In the genomic region with DNA sequence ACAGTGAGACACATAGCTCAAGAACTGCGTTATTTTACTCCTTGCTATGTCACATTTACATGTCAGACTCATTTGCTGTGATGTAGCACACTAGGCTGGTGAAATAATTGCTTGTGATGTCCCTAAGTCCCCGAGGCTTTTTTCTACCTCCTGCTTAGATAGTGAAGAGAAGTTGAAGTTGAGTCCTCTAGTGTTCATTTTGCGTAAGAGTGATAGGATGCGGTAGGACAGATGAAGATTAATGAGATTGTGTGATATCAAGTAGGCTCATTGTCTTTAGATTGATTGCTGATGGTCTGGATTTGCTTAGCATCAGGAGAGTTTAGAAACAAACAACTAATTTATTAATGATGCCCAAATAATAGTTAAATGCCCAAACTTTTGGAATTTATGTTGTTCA, we compare ENCODE assay signal across 10 cellular contexts.
DNase-seq lines count a peak whose midpoint lies in the region; ATAC-seq and TF ChIP-seq lines count a peak whose summit lies in the region.
"Had no signal": no experiment of that assay in that cellular context is flagged by ENCODE, and none has a peak within 500 bp of the region (broad histone marks: within the 10 kb centered on the region; RNA-seq: fewer than 3 reads in every experiment).

No MANE protein-coding gene starts in this region.

- CTCF ChIA-PET in OCI-LY7 (lab: Charles Lee; ENCODE audit: unreplicated experiment), result no interaction called here

- POLR2A ChIA-PET in OCI-LY7 (lab: Charles Lee), result no interaction called here

- intact Hi-C loops in OCI-LY7 (cut with micrococcal nuclease; ENCODE audit: unreplicated experiment), result no loop called here

- H3K9me3 ChIP-seq in OCI-LY7 (ENCODE audit: low read length), result no peaks in the 10 kb centered on the region
- H3K9me3 ChIP-seq: uterus had no signal

- no peaks in the 10 kb centered on the region for H3K9me2 ChIP-seq in OCI-LY7 (ENCODE audit: insufficient read depth, low read length)

- no peaks in the 10 kb centered on the region for H4K20me1 ChIP-seq in OCI-LY7 (ENCODE audit: insufficient read depth, low read length)

- no peaks in the 10 kb centered on the region for H3K79me2 ChIP-seq in OCI-LY7 (ENCODE audit: insufficient read depth, low read depth, low read length)

- ATAC-seq in HG03457 (IDR thresholded peaks at IDR 0.05; ENCODE audit: unreplicated experiment), result no peak
- ATAC-seq: activated CD4-positive, alpha-beta T cell treated with anti-CD3 and anti-CD28 coated beads for 36 hours had no signal

- no peak overlapping the region for H2AFZ ChIP-seq in OCI-LY7 (ENCODE audit: low read length)

- no peak overlapping the region for H3K27ac ChIP-seq in OCI-LY7 (ENCODE audit: low read depth, low read length, poor library complexity, severe bottlenecking)
- H3K27ac ChIP-seq: uterus had no signal

- TF ChIP-seq CTCF in HFF-Myc (IDR thresholded peaks at IDR 0.05; ENCODE audit: low read depth, low read length, missing control alignments) (peak; percentile 27), OCI-LY7 (conservative IDR thresholded peaks at IDR 0.05; ENCODE audit: low read length) (peak; percentile 65), fibroblast of the aortic adventitia (IDR thresholded peaks at IDR 0.05; ENCODE audit: insufficient read depth, low read length) (peak; percentile 8)

- H3K4me3 ChIP-seq in HFF-Myc (replicated peaks; ENCODE audit: low read depth, low read length), result no peak overlapping the region
- no peak overlapping the region for H3K4me3 ChIP-seq in OCI-LY7 (ENCODE audit: low read depth, low read length, poor library complexity, severe bottlenecking)
- no peak overlapping the region for H3K4me3 ChIP-seq in fibroblast of the aortic adventitia (ENCODE audit: low read depth, low read length)
- H3K4me3 ChIP-seq: uterus had no signal

- peak; percentile 30 for DNase-seq in A172 (ENCODE audit: low spot score)
- DNase-seq in HFF-Myc (ENCODE audit: extremely low read depth, low read depth), result no peak
- DNase-seq in OCI-LY7 (ENCODE audit: low spot score), result peak; percentile 4
- DNase-seq in fibroblast of the aortic adventitia (ENCODE audit: low read depth), result no peak
- no peak for DNase-seq in activated CD4-positive, alpha-beta T cell treated with anti-CD3 and anti-CD28 coated beads, Interleukin-2, amount 50 U/mL, for 48 hours
- no peak for DNase-seq in stimulated activated CD4-positive, alpha-beta T cell treated with anti-CD3 and anti-CD28 coated beads, Interleukin-12 subunit alpha, Interleukin-12 subunit beta, amount 100 ng/mL, for 4 hours
- no peak for DNase-seq in NCI-H446 (lab: John Stamatoyannopoulos, UW)
- DNase-seq: activated CD4-positive, alpha-beta T cell treated with anti-CD3 and anti-CD28 coated beads for 36 hours; uterus had no signal

- no TSS peak for BruUV-seq in OCI-LY7 (replicated peaks; lab: Mats Ljungman, UMichigan)

- H3K36me3 ChIP-seq in OCI-LY7 (ENCODE audit: insufficient read depth, low read length), result peaks cover 15% of the 10 kb centered on the region
- H3K36me3 ChIP-seq: uterus had no signal

- H3K4me1 ChIP-seq in OCI-LY7 (ENCODE audit: insufficient read depth, low read length, poor library complexity, severe bottlenecking), result no peaks in the 10 kb centered on the region
- H3K4me1 ChIP-seq: uterus had no signal

- H3K4me2 ChIP-seq in OCI-LY7 (ENCODE audit: low read length), result no peak overlapping the region

Comparison
In these comparisons a context has a peak if more than half of its experiments do, and no peak if none do; other contexts are left out.
1. DNase-seq: peak in A172 (single experiment) and OCI-LY7 (single experiment); none in HFF-Myc (single experiment), fibroblast of the aortic adventitia (single experiment), activated CD4-positive, alpha-beta T cell treated with anti-CD3 and anti-CD28 coated beads, Interleukin-2, amount 50 U/mL, for 48 hours (0 of 2), stimulated activated CD4-positive, alpha-beta T cell treated with anti-CD3 and anti-CD28 coated beads, Interleukin-12 subunit alpha, Interleukin-12 subunit beta, amount 100 ng/mL, for 4 hours (single experiment) and NCI-H446 (0 of 2).
2. CTCF ChIP-seq: peak in every context shown above with its lines; median percentile 65 in OCI-LY7; 27 in HFF-Myc; 8 in fibroblast of the aortic adventitia.